18 cellular contexts compared by ENCODE assay signal in genomic region chr7:85424298-85424697, GRCh38.
DNase-seq lines count a peak whose midpoint lies in the region; FAIRE-seq and TF ChIP-seq lines count a peak whose summit lies in the region.
"Had no signal": no experiment of that assay in that cellular context is flagged by ENCODE, and none has a peak within 500 bp of the region (broad histone marks: within the 10 kb centered on the region; RNA-seq: fewer than 3 reads in every experiment).

No MANE protein-coding gene starts in this region.

- H3K56ac ChIP-seq in H9 (ENCODE audit: insufficient read length, low read depth, low read length), result no peak overlapping the region
- H3K56ac ChIP-seq in H1 (replicated peaks; ENCODE audit: insufficient read length, low read depth, low read length), result no peak overlapping the region

- H4K5ac ChIP-seq in H9 (ENCODE audit: insufficient read length, low read depth, low read length) (no peak overlapping the region), H1 (ENCODE audit: insufficient read length, low read depth, low read length) (no peak overlapping the region)

- no peak overlapping the region for H2AK5ac ChIP-seq in H9 (ENCODE audit: insufficient read length, low read length)
- no peak overlapping the region for H2AK5ac ChIP-seq in H1 (ENCODE audit: low read depth, low read length)
- no peak overlapping the region for H2AK5ac ChIP-seq in mesenchymal stem cell (ENCODE audit: low read length, severe bottlenecking)

- H3K14ac ChIP-seq in H9 (ENCODE audit: insufficient read depth, low read length) (no peak overlapping the region; the same call in 1 of the 2 replicates), H1 (ENCODE audit: insufficient read length) (no peak overlapping the region), mesenchymal stem cell (ENCODE audit: low read length in 2 of 2) (no peak overlapping the region)

- H2BK120ac ChIP-seq in H9 (ENCODE audit: low read depth, low read length, poor library complexity, severe bottlenecking), result no peak overlapping the region
- H2BK120ac ChIP-seq in H1 (replicated peaks; ENCODE audit: low read depth, low read length), result no peak overlapping the region
- H2BK120ac ChIP-seq in mesenchymal stem cell (ENCODE audit: low read depth, low read length), result no peak overlapping the region

- no peak for FAIRE-seq in H1 (lab: Jason Lieb, UNC)
- FAIRE-seq: GM12892 had no signal

- H4K20me1 ChIP-seq in H9 (ENCODE audit: control insufficient read depth, insufficient read depth, insufficient read length) (no peaks in the 10 kb centered on the region), H1 (replicated peaks in 1 of 2; ENCODE audit: control insufficient read depth in 1 of 2, insufficient read depth in 2 of 2, low read length in 2 of 2) (no peaks in the 10 kb centered on the region)

- no peak overlapping the region for H3K4me3 Mint-ChIP-seq in H9
- H3K4me3 Mint-ChIP-seq: CD4-positive, alpha-beta memory T cell; HFFc6 had no signal

- H3K4me2 ChIP-seq in H9 (ENCODE audit: insufficient read depth, insufficient read length, low read length) (no peak overlapping the region), H1 (ENCODE audit: insufficient read depth in 1 of 2, low read depth in 2 of 2, low read length in 2 of 2) (no peak overlapping the region), mesenchymal stem cell (ENCODE audit: low read length, poor library complexity, severe bottlenecking) (no peak overlapping the region)

- no peak for TF ChIP-seq POLR2A in H1 (IDR thresholded peaks at IDR 0.05; ENCODE audit: control extremely low read depth in 1 of 2, low read depth in 2 of 2, low read length in 2 of 2)

- H3K9ac ChIP-seq in H9 (ENCODE audit: extremely low read depth, insufficient read length, low read length) (no peak overlapping the region), H1 (replicated peaks in 1 of 4; ENCODE audit: extremely low read depth in 1 of 4, low read depth in 3 of 4, low read length in 3 of 4) (no peak overlapping the region), mesenchymal stem cell (ENCODE audit: low read length) (no peak overlapping the region)

- no peaks in the 10 kb centered on the region for H3K27me3 ChIP-seq in H9 (ENCODE audit: insufficient read depth, low read length)
- H3K27me3 ChIP-seq in H1 (replicated peaks in 1 of 4; ENCODE audit: control insufficient read depth in 3 of 4, extremely low read depth in 1 of 4, insufficient read depth in 3 of 4, low read length in 3 of 4), result no peaks in the 10 kb centered on the region
- no peaks in the 10 kb centered on the region for H3K27me3 ChIP-seq in mesenchymal stem cell (ENCODE audit: control insufficient read depth in 1 of 2, insufficient read depth in 1 of 2, low read length in 2 of 2)

- CTCF ChIA-PET in H1 (lab: Charles Lee; ENCODE audit: partially characterized antibody), result interaction anchor here (0.6 to 1.0 kb wide), 2 partner anchors 130 to 232 kb away, joined by 3 read pairs; no protein-coding TSS in a partner anchor

- H3K79me1 ChIP-seq in H9 (ENCODE audit: insufficient read depth, low read depth, low read length, poor library complexity, severe bottlenecking) (no peaks in the 10 kb centered on the region), H1 (ENCODE audit: low read depth, low read length) (no peaks in the 10 kb centered on the region), mesenchymal stem cell (replicated peaks; ENCODE audit: low read length, poor library complexity, severe bottlenecking) (no peaks in the 10 kb centered on the region)

- no peak overlapping the region for H4K8ac ChIP-seq in H9 (replicated peaks; ENCODE audit: insufficient read length, low read depth, low read length)
- H4K8ac ChIP-seq in H1 (ENCODE audit: extremely low read depth, insufficient read depth, low read length), result peak overlapping the region; percentile 58; the same call in 1 of the 2 replicates
- no peak overlapping the region for H4K8ac ChIP-seq in mesenchymal stem cell (ENCODE audit: low read length)

- POLR2A ChIA-PET in H1 (lab: Charles Lee; ENCODE audit: partially characterized antibody), result no interaction called here

- no peak overlapping the region for H2BK12ac ChIP-seq in H9 (ENCODE audit: insufficient read length, low read depth, low read length)
- no peak overlapping the region for H2BK12ac ChIP-seq in H1 (ENCODE audit: low read depth, low read length)
- no peak overlapping the region for H2BK12ac ChIP-seq in mesenchymal stem cell (ENCODE audit: low read length in 2 of 2)

- no peak overlapping the region for H3T11ph ChIP-seq in H9 (ENCODE audit: low read length)

- H2AFZ ChIP-seq in H9 (ENCODE audit: low read length) (no peak overlapping the region), H1 (ENCODE audit: low read length) (peak overlapping the region; percentile 95), mesenchymal stem cell (ENCODE audit: low read depth, low read length) (no peak overlapping the region)

- H2BK5ac ChIP-seq in H9 (ENCODE audit: insufficient read length, low read length), result no peak overlapping the region
- no peak overlapping the region for H2BK5ac ChIP-seq in H1 (ENCODE audit: low read depth, low read length)
- no peak overlapping the region for H2BK5ac ChIP-seq in mesenchymal stem cell (ENCODE audit: low read depth, low read length, poor library complexity, severe bottlenecking)

- H3K9me3 ChIP-seq in H9 (ENCODE audit: control insufficient read depth, low read depth, low read length) (no peaks in the 10 kb centered on the region), H1 (ENCODE audit: insufficient read depth in 2 of 2, low read depth in 1 of 2, low read length in 1 of 2) (no peaks in the 10 kb centered on the region), mesenchymal stem cell (ENCODE audit: control insufficient read depth, low read length) (no peaks in the 10 kb centered on the region)
- H3K9me3 ChIP-seq: HAP-1 had no signal

- no peaks in the 10 kb centered on the region; a peak in 1 of 7 replicates for H3K36me3 Mint-ChIP-seq in H9 (ENCODE audit: insufficient read depth in 1 of 3, low read depth in 3 of 3)
- H3K36me3 Mint-ChIP-seq: CD4-positive, alpha-beta memory T cell had no signal

- H3K79me2 ChIP-seq in H9 (ENCODE audit: insufficient read depth, low read length), result no peaks in the 10 kb centered on the region
- no peaks in the 10 kb centered on the region for H3K79me2 ChIP-seq in H1 (ENCODE audit: control insufficient read depth in 1 of 2, insufficient read depth in 2 of 2, low read length in 2 of 2)

- H3K23me2 ChIP-seq in H9 (ENCODE audit: insufficient read length, low read depth, low read length, poor library complexity, severe bottlenecking), result no peaks in the 10 kb centered on the region
- H3K23me2 ChIP-seq in H1 (ENCODE audit: low read depth, low read length), result no peaks in the 10 kb centered on the region

- no peak overlapping the region for H2BK15ac ChIP-seq in H9 (ENCODE audit: low read depth, low read length)
- H2BK15ac ChIP-seq in H1 (ENCODE audit: low read length), result no peak overlapping the region
- no peak overlapping the region for H2BK15ac ChIP-seq in mesenchymal stem cell (ENCODE audit: low read depth, poor library complexity, severe bottlenecking)

- no peaks in the 10 kb centered on the region for H3K36me3 ChIP-seq in H1 (ENCODE audit: control insufficient read depth in 2 of 4, insufficient read depth in 4 of 4, low read length in 3 of 4)
- H3K36me3 ChIP-seq in mesenchymal stem cell (ENCODE audit: control insufficient read depth in 1 of 2, insufficient read depth in 2 of 2, low read depth in 1 of 2, low read length in 2 of 2), result no peaks in the 10 kb centered on the region
- H3K36me3 ChIP-seq: HAP-1 had no signal

- TF ChIP-seq RAD21 in H1 (IDR thresholded peaks at IDR 0.05 in 1 of 2, conservative IDR thresholded peaks at IDR 0.05 in 1 of 2; ENCODE audit: low read depth in 2 of 2, low read length in 2 of 2), result no peak

- intact Hi-C loops in posterior vena cava (cut with DNase I), result no loop called here

- WGBS in H9 (ENCODE audit: extremely low coverage, insufficient read length, low lambda C conversion rate), result no CpG with 5 or more reads among the region's 7 CpGs
- 93% methylated on average over 7 of the region's 7 CpGs; no CpG with 5 or more reads in 1 of the 2 experiments for WGBS in H1 (ENCODE audit: extremely low coverage in 1 of 2, insufficient coverage in 1 of 2, insufficient read length in 1 of 2, insufficient replicate concordance in 2 of 2, low coverage in 1 of 2, low lambda C conversion rate in 2 of 2, missing lambda C conversion rate in 1 of 2), 2 experiments
- WGBS in mesenchymal stem cell, result 89% methylated on average over 5 of the region's 7 CpGs

- no peak overlapping the region for H3K4ac ChIP-seq in H9 (ENCODE audit: low read depth, low read length)
- H3K4ac ChIP-seq in H1 (replicated peaks; ENCODE audit: insufficient read length, low read depth, low read length), result no peak overlapping the region
- no peak overlapping the region for H3K4ac ChIP-seq in mesenchymal stem cell (ENCODE audit: low read depth in 1 of 2, low read length in 2 of 2)

- no peak overlapping the region for H4K91ac ChIP-seq in H9 (ENCODE audit: insufficient read length, low read depth, low read length)
- no peak overlapping the region for H4K91ac ChIP-seq in H1 (replicated peaks; ENCODE audit: insufficient read length, low read length)
- peak overlapping the region; percentile 4 for H4K91ac ChIP-seq in mesenchymal stem cell (ENCODE audit: low read length)

- H3K27ac Mint-ChIP-seq in H9, result peak overlapping the region in 2 of 3 experiments; percentile 44 to 63; a peak in 1 of 7 replicates
- H3K27ac Mint-ChIP-seq: HFFc6 had no signal

- no peak overlapping the region for H3K4me3 ChIP-seq in H1 (ENCODE audit: extremely low read depth in 1 of 4, insufficient read depth in 2 of 4, low read depth in 3 of 4, low read length in 4 of 4)
- no peak overlapping the region for H3K4me3 ChIP-seq in mesenchymal stem cell (ENCODE audit: insufficient read depth in 1 of 2, low read depth in 1 of 2, low read length in 2 of 2)
- H3K4me3 ChIP-seq: HAP-1 had no signal

- H3K27me3 Mint-ChIP-seq in H9 (ENCODE audit: low read depth), result no peaks in the 10 kb centered on the region
- H3K27me3 Mint-ChIP-seq: CD4-positive, alpha-beta memory T cell had no signal

- H3K4me1 Mint-ChIP-seq in H9, result peaks cover 0 to 3% of the 10 kb centered on the region in 2 experiments; a peak in 1 of 4 replicates
- H3K4me1 Mint-ChIP-seq: CD4-positive, alpha-beta memory T cell had no signal

- no peak overlapping the region for H3K18ac ChIP-seq in H9 (ENCODE audit: insufficient read length, low read depth, low read length)
- H3K18ac ChIP-seq in H1 (ENCODE audit: extremely low read depth, low read length), result no peak overlapping the region
- H3K18ac ChIP-seq in mesenchymal stem cell (ENCODE audit: low read depth in 1 of 2, low read length in 2 of 2), result no peak overlapping the region

- H2BK20ac ChIP-seq in H9 (ENCODE audit: low read depth, low read length, poor library complexity, severe bottlenecking) (no peak overlapping the region), H1 (ENCODE audit: low read length) (no peak overlapping the region)

- no peak for TF ChIP-seq EP300 in H1 (IDR thresholded peaks at IDR 0.05; ENCODE audit: borderline replicate concordance in 1 of 2, low read depth in 2 of 2, low read length in 2 of 2)

- no peaks in the 10 kb centered on the region; a peak in 1 of 5 replicates for H3K9me3 Mint-ChIP-seq in H9
- H3K9me3 Mint-ChIP-seq: HFFc6 had no signal

- TF ChIP-seq CTCF in H9 (conservative IDR thresholded peaks at IDR 0.05) (no peak), H1 (IDR thresholded peaks at IDR 0.05; ENCODE audit: control extremely low read depth in 1 of 3, insufficient read depth in 1 of 3, low read depth in 1 of 3, low read length in 3 of 3) (no peak)

- H3K27ac ChIP-seq in H9 (ENCODE audit: insufficient read length, low read depth, low read length), result no peak overlapping the region
- H3K27ac ChIP-seq in H1 (ENCODE audit: low read depth, low read length), result no peak overlapping the region
- no peak overlapping the region for H3K27ac ChIP-seq in mesenchymal stem cell (ENCODE audit: low read length, poor library complexity, severe bottlenecking)

- DNase-seq in H9 (no peak), H1 (ENCODE audit: low read depth in 1 of 2, low spot score in 2 of 2) (no peak), mesenchymal stem cell (no peak), posterior vena cava (ENCODE audit: low spot score) (peak; percentile 63), NCI-H2171 (lab: John Stamatoyannopoulos, UW) (no peak), GM03348 (ENCODE audit: low spot score) (no peak)
- no peak for DNase-seq in activated T-cell treated with anti-CD3 and anti-CD28 coated beads, Interleukin-2, amount 50 U/mL, for 48 hours
- no peak for DNase-seq in stimulated activated CD4-positive, alpha-beta T cell treated with anti-CD3 and anti-CD28 coated beads, Interleukin-4, amount 100 ng/mL, for 1 hour
- DNase-seq: C1 segment of cervical spinal cord; Calu3; CD4-positive, alpha-beta memory T cell; COR-L47; DMS53; DMS79 treated with DMSO at 0.1 percent for 48 hours; GF-D8; HFFc6 had no signal

- H3K4me1 ChIP-seq in H9 (ENCODE audit: insufficient read depth, low read length), result no peaks in the 10 kb centered on the region
- H3K4me1 ChIP-seq in H1 (replicated peaks in 1 of 4; ENCODE audit: control insufficient read depth in 3 of 4, insufficient read depth in 4 of 4, low read length in 3 of 4), result no peaks in the 10 kb centered on the region
- no peaks in the 10 kb centered on the region for H3K4me1 ChIP-seq in mesenchymal stem cell (ENCODE audit: control insufficient read depth, insufficient read depth, low read depth, low read length)
- H3K4me1 ChIP-seq: HAP-1 had no signal

- no peak overlapping the region for H3K23ac ChIP-seq in H9 (ENCODE audit: insufficient read length, low read depth, low read length)
- H3K23ac ChIP-seq in H1 (ENCODE audit: insufficient read length), result no peak overlapping the region
- no peak overlapping the region for H3K23ac ChIP-seq in mesenchymal stem cell (ENCODE audit: low read length in 2 of 2)
